Comparison of ENCODE assay signal across 25 cellular contexts in the genomic region with DNA sequence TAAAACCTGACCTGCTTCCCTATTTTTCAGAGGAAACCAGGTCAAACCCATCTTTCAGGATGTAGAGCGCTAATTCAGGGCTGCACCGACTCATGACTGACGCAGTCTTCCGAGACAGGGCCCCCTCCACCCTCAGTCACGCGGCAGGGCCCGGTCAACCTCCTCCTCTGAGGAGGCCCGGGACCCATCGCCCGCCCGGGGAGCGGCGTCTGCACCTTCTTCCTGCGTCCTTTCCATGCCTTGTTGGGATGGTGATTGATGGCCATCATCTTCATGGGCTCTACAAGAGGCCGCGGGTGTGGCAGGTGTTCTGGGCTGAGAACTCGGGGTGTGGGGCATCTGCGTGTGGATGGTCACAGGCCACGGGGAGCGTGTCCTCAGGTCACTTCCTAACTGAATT. TPM values are rescaled to one million over a fixed set of nuclear protein-coding genes. Genes with fewer than 3 reads are reported as not detected.
A peak's percentile ranks its signal among the peaks of the same experiment; 100 is the strongest.
DNase-seq lines count a peak whose midpoint lies in the region; ATAC-seq, FAIRE-seq and TF ChIP-seq lines count a peak whose summit lies in the region.
"Had no signal": no experiment of that assay in that cellular context is flagged by ENCODE, and none has a peak within 500 bp of the region (broad histone marks: within the 10 kb centered on the region; RNA-seq: fewer than 3 reads in every experiment).

No MANE protein-coding gene starts in this region.

- no peaks in the 10 kb centered on the region for H3K4me1 ChIP-seq in endodermal cell (ENCODE audit: control insufficient read depth, insufficient read depth, low read length)
- H3K4me1 ChIP-seq in HepG2 (ENCODE audit: insufficient read depth, low read length), result no peaks in the 10 kb centered on the region
- peaks cover 6% of the 10 kb centered on the region in 2 donors for H3K4me1 ChIP-seq in gastrocnemius medialis
- H3K4me1 ChIP-seq: BE2C had no signal

- ATAC-seq in HepG2, result no peak
- ATAC-seq in gastrocnemius medialis, result no peak
- ATAC-seq in HG02678 (IDR thresholded peaks at IDR 0.05; ENCODE audit: unreplicated experiment), result no peak
- ATAC-seq: GM12878 had no signal

- peak overlapping the region; percentile 21 for H3K27ac Mint-ChIP-seq in endodermal cell
- H3K27ac Mint-ChIP-seq: CD4-positive, CD25-positive, alpha-beta regulatory T cell; CD8-positive, alpha-beta memory T cell had no signal

- H3K4me1 Mint-ChIP-seq in endodermal cell, result no peaks in the 10 kb centered on the region
- H3K4me1 Mint-ChIP-seq: CD4-positive, CD25-positive, alpha-beta regulatory T cell; CD8-positive, alpha-beta memory T cell had no signal

- H3K4me2 ChIP-seq in HepG2 (ENCODE audit: low read depth, low read length), result no peak overlapping the region

- TF ChIP-seq EP300 in HepG2 (IDR thresholded peaks at IDR 0.05; ENCODE audit: low read depth in 2 of 2, low read length in 2 of 2) (no peak), HepG2 (CRISPR knock-in tag; IDR thresholded peaks at IDR 0.05; ENCODE audit: borderline replicate concordance) (no peak)

- BruUV-seq in HepG2 (replicated peaks; lab: Mats Ljungman, UMichigan), result no TSS peak

- DNase-seq in H7 (peak; percentile 56), endodermal cell (no peak), HepG2 (ENCODE audit: low spot score) (no peak), gastrocnemius medialis (no peak), hypothalamus (lab: John Stamatoyannopoulos, UW) (no peak), midbrain (lab: John Stamatoyannopoulos, UW) (no peak)
- DNase-seq: ACHN; BE2C; C1 segment of cervical spinal cord; CD4-positive, CD25-positive, alpha-beta regulatory T cell; CD8-positive, alpha-beta memory T cell; COR-L47; DMS 273 treated with DMSO at 0.1 percent for 48 hours; DMS53; DND-41; EL; GM23248; IMR-90 had no signal

- H3K27ac ChIP-seq in endodermal cell (ENCODE audit: low read depth, low read length) (no peak overlapping the region), HepG2 (ENCODE audit: extremely low read length, insufficient read depth, low read length) (no peak overlapping the region), gastrocnemius medialis (peak overlapping the region; percentile 50 to 78 (median 61))
- H3K27ac ChIP-seq: GM23248, HL-60 had no signal

- no peaks in the 10 kb centered on the region for H4K20me1 ChIP-seq in HepG2 (ENCODE audit: insufficient read depth, low read length)

- H3K27me3 ChIP-seq in H7 (ENCODE audit: control insufficient read depth, insufficient read depth, low read length) (no peaks in the 10 kb centered on the region), endodermal cell (ENCODE audit: control insufficient read depth, insufficient read depth, low read length, poor library complexity, severe bottlenecking) (no peaks in the 10 kb centered on the region), HepG2 (ENCODE audit: control insufficient read depth in 1 of 2, insufficient read depth in 2 of 2, low read length in 2 of 2) (no peaks in the 10 kb centered on the region), gastrocnemius medialis (no peaks in the 10 kb centered on the region)

- in situ Hi-C loops in HepG2 (cut with HindIII; ENCODE audit: extremely low pct_ligation_motif_present, low pct_unique_long_range_greater_than_20kb), result no loop called here
- in situ Hi-C loops in gastrocnemius medialis (cut with MboI; ENCODE audit: low sequenced_read_pairs in 4 of 4), result no loop called here

- no peak overlapping the region for H2AFZ ChIP-seq in HepG2 (ENCODE audit: low read length)
- H2AFZ ChIP-seq: GM23248 had no signal

- WGBS in endodermal cell (ENCODE audit: insufficient coverage in 1 of 2, insufficient read length in 1 of 2), 2 experiments, result 96 to 97% methylated on average over 5 to 20 of the region's 20 CpGs
- 98% methylated on average over 19 of the region's 20 CpGs for WGBS in HepG2 (ENCODE audit: low lambda C conversion rate)

- no peak for TF ChIP-seq POLR2A in HepG2 (IDR thresholded peaks at IDR 0.05; ENCODE audit: insufficient read depth in 1 of 2, low read depth in 2 of 2, low read length in 2 of 2)
- no peak for TF ChIP-seq POLR2A in gastrocnemius medialis (IDR thresholded peaks at IDR 0.05)

- FAIRE-seq in HepG2 (lab: Jason Lieb, UNC), result no peak
- FAIRE-seq: A204.1, GM12878, GM19239, H54, K562 had no signal

- H3K79me2 ChIP-seq in HepG2 (ENCODE audit: insufficient read depth, low read length), result no peaks in the 10 kb centered on the region

- POLR2A ChIA-PET in HepG2 (lab: Yijun Ruan, JAX), result no interaction called here

- H3K9me3 ChIP-seq in endodermal cell (ENCODE audit: control insufficient read depth, low read length), result no peaks in the 10 kb centered on the region
- no peaks in the 10 kb centered on the region for H3K9me3 ChIP-seq in HepG2 (ENCODE audit: low read length)
- no peaks in the 10 kb centered on the region for H3K9me3 ChIP-seq in gastrocnemius medialis
- H3K9me3 ChIP-seq: BE2C had no signal

- H3K27me3 Mint-ChIP-seq in endodermal cell (ENCODE audit: insufficient read depth), result no peaks in the 10 kb centered on the region

- CTCF ChIA-PET in HepG2 (lab: Yijun Ruan, JAX; ENCODE audit: low intra/inter-chr PET ratio, low total read pairs), result no interaction called here

- no peak for TF ChIP-seq RAD21 in HepG2 (CRISPR knock-in tag; IDR thresholded peaks at IDR 0.05)

- intact Hi-C loops in HepG2 (cut with micrococcal nuclease; ENCODE audit: unreplicated experiment) (no loop called here), gastrocnemius medialis (cut with DNase I; ENCODE audit: low total_unique reads) (no loop called here)

- H3K9ac ChIP-seq in endodermal cell (ENCODE audit: extremely low read depth, low read length, poor library complexity, severe bottlenecking) (no peak overlapping the region), HepG2 (ENCODE audit: insufficient read depth, low read depth, low read length) (no peak overlapping the region)
- H3K9ac ChIP-seq: GM23248 had no signal

- H3K4me3 Mint-ChIP-seq in endodermal cell, result no peak overlapping the region
- H3K4me3 Mint-ChIP-seq: CD4-positive, CD25-positive, alpha-beta regulatory T cell; CD8-positive, alpha-beta memory T cell had no signal

- no peak for TF ChIP-seq CTCF in endodermal cell (conservative IDR thresholded peaks at IDR 0.05)
- no peak for TF ChIP-seq CTCF in HepG2 (CRISPR knock-in tag; IDR thresholded peaks at IDR 0.05)
- no peak for TF ChIP-seq CTCF in gastrocnemius medialis (IDR thresholded peaks at IDR 0.05 in 4 of 5, conservative IDR thresholded peaks at IDR 0.05 in 1 of 5)

- H3K4me3 ChIP-seq in H7 (ENCODE audit: insufficient read depth, low read depth, low read length), result no peak overlapping the region
- no peak overlapping the region for H3K4me3 ChIP-seq in endodermal cell (ENCODE audit: low read length)
- no peak overlapping the region for H3K4me3 ChIP-seq in HepG2 (replicated peaks in 1 of 3; ENCODE audit: insufficient read depth in 1 of 3, low read depth in 2 of 3, low read length in 3 of 3)
- H3K4me3 ChIP-seq in gastrocnemius medialis, result no peak overlapping the region
- H3K4me3 ChIP-seq: GM12878, GM23248, K562 had no signal

- peaks cover 4% of the 10 kb centered on the region for H3K36me3 ChIP-seq in H7 (replicated peaks; ENCODE audit: control insufficient read depth, insufficient read depth, low read length)
- peaks cover 6% of the 10 kb centered on the region for H3K36me3 ChIP-seq in endodermal cell (ENCODE audit: control insufficient read depth, insufficient read depth, low read length)
- H3K36me3 ChIP-seq in HepG2 (replicated peaks in 1 of 2; ENCODE audit: control insufficient read depth in 1 of 2, insufficient read depth in 2 of 2, low read length in 2 of 2), result peaks cover 6 to 23% of the 10 kb centered on the region in 2 experiments; a peak in 4 of 5 replicates
- H3K36me3 ChIP-seq in gastrocnemius medialis, result peaks cover 0 to 3% of the 10 kb centered on the region in 2 donors
- H3K36me3 ChIP-seq: BE2C had no signal

- peaks cover 54% of the 10 kb centered on the region for H3K36me3 Mint-ChIP-seq in endodermal cell (ENCODE audit: low read depth)
- H3K36me3 Mint-ChIP-seq: CD4-positive, CD25-positive, alpha-beta regulatory T cell; CD8-positive, alpha-beta memory T cell had no signal

- H3K9me3 Mint-ChIP-seq in endodermal cell, result no peaks in the 10 kb centered on the region
- H3K9me3 Mint-ChIP-seq: CD4-positive, CD25-positive, alpha-beta regulatory T cell; CD8-positive, alpha-beta memory T cell had no signal

RNA-seq across cellular contexts. Expression of gene GRTP1, which starts 26.0 kb away (rescaled TPM):
- 36.5 and 55.9 TPM in 2 replicates for total RNA-seq in H7 (2014; rRNA removed; shearing (Covaris generic))
- total RNA-seq in endodermal cell (10 to 100 TPM; 31.4 to 35.1 TPM), HepG2 (2016; rRNA removed; fragmentation: Illumina TruSeq; extraction: Trizol) (30.3 and 30.8 TPM in 2 replicates), gastrocnemius medialis (1 to 10 TPM; 2.6 to 8.8 (median 6.0) TPM)
- polyA plus RNA-seq in endodermal cell (2013, experiment 1 of 2), result 7.6 TPM
- polyA plus RNA-seq in endodermal cell (2013, experiment 2 of 2), result 7.7 TPM
- 17.7 and 18.0 TPM in 2 replicates for total RNA-seq in HepG2 (2016; cell fraction: cytosol; rRNA removed; fragmentation: Illumina TruSeq; extraction: Trizol; ENCODE audit: low read depth)
- 26.5 and 33.7 TPM in 2 replicates for total RNA-seq in HepG2 (2016; cell fraction: insoluble cytoplasmic fraction; rRNA removed; fragmentation: Illumina TruSeq; extraction: Trizol)
- 27.8 and 29.0 TPM in 2 replicates for total RNA-seq in HepG2 (2016; cell fraction: membrane; rRNA removed; fragmentation: Illumina TruSeq; extraction: Trizol)
- total RNA-seq in HepG2 (2016; cell fraction: nucleus; rRNA removed; fragmentation: Illumina TruSeq; extraction: Trizol), result 23.1 and 27.9 TPM in 2 replicates
- polyA plus RNA-seq in HepG2 (2011; rRNA removed), result 40.5 and 40.6 TPM in 2 replicates
- 37.5 and 37.6 TPM in 2 replicates for polyA plus RNA-seq in HepG2 (2011; cell fraction: cytosol; rRNA removed)
- polyA plus RNA-seq in HepG2 (2011; cell fraction: nucleus; rRNA removed), result 59.1 and 60.0 TPM in 2 replicates
- polyA plus RNA-seq in HepG2 (2012), result 34.3 and 37.7 TPM in 2 replicates
- 20.4 and 24.5 TPM in 2 replicates for polyA plus RNA-seq in HepG2 (2016; cell fraction: cytosol; fragmentation: Illumina TruSeq; extraction: Trizol; ENCODE audit: low read depth)
- 35.9 and 37.1 TPM in 2 replicates for polyA plus RNA-seq in HepG2 (2016; cell fraction: insoluble cytoplasmic fraction; fragmentation: Illumina TruSeq; extraction: Trizol; ENCODE audit: low read depth)
- 24.9 and 27.8 TPM in 2 replicates for polyA plus RNA-seq in HepG2 (2016; cell fraction: membrane; fragmentation: Illumina TruSeq; extraction: Trizol; ENCODE audit: low read depth)
- 54.4 and 56.0 TPM in 2 replicates for polyA plus RNA-seq in HepG2 (2016; cell fraction: nucleus; fragmentation: Illumina TruSeq; extraction: Trizol; ENCODE audit: insufficient read depth, low read depth)
- polyA minus RNA-seq in HepG2 (2011; rRNA and poly(A)+ RNA removed; ENCODE audit: low replicate concordance), result 6.8 and 20.0 TPM in 2 replicates
- polyA minus RNA-seq in HepG2 (2011; cell fraction: cytosol; rRNA and poly(A)+ RNA removed), result 21.8 and 23.7 TPM in 2 replicates
- polyA minus RNA-seq in HepG2 (2011; cell fraction: nucleus; rRNA and poly(A)+ RNA removed), result 23.2 and 26.8 TPM in 2 replicates
- total RNA-seq: CD4-positive, CD25-positive, alpha-beta regulatory T cell; CD8-positive, alpha-beta memory T cell; GM23248 had no signal
- polyA plus RNA-seq: CD8-positive, alpha-beta memory T cell had no signal

RNA-seq across cellular contexts. Expression of gene LAMP1, which starts 40.9 kb away (rescaled TPM):
- 98.8 and 106 TPM in 2 replicates for total RNA-seq in H7 (2014; rRNA removed; shearing (Covaris generic))
- total RNA-seq in endodermal cell, result 100 to 1,000 TPM; 153 to 160 TPM
- 103 TPM for polyA plus RNA-seq in endodermal cell (2013, experiment 1 of 2)
- 95.8 TPM for polyA plus RNA-seq in endodermal cell (2013, experiment 2 of 2)
- total RNA-seq in HepG2 (2016; rRNA removed; fragmentation: Illumina TruSeq; extraction: Trizol), result 33.2 and 112 TPM in 2 replicates
- 10.9 and 12.4 TPM in 2 replicates for total RNA-seq in HepG2 (2016; cell fraction: cytosol; rRNA removed; fragmentation: Illumina TruSeq; extraction: Trizol; ENCODE audit: low read depth)
- total RNA-seq in HepG2 (2016; cell fraction: insoluble cytoplasmic fraction; rRNA removed; fragmentation: Illumina TruSeq; extraction: Trizol), result 28.0 and 117 TPM in 2 replicates
- total RNA-seq in HepG2 (2016; cell fraction: membrane; rRNA removed; fragmentation: Illumina TruSeq; extraction: Trizol), result 16.4 and 16.7 TPM in 2 replicates
- total RNA-seq in HepG2 (2016; cell fraction: nucleus; rRNA removed; fragmentation: Illumina TruSeq; extraction: Trizol), result 71.7 and 83.9 TPM in 2 replicates
- polyA plus RNA-seq in HepG2 (2011; rRNA removed), result 103 TPM in 2 replicates
- polyA plus RNA-seq in HepG2 (2011; cell fraction: cytosol; rRNA removed), result 54.8 and 61.5 TPM in 2 replicates
- polyA plus RNA-seq in HepG2 (2011; cell fraction: nucleus; rRNA removed), result 64.5 and 68.1 TPM in 2 replicates
- polyA plus RNA-seq in HepG2 (2012), result 94.8 and 95.4 TPM in 2 replicates
- polyA plus RNA-seq in HepG2 (2016; cell fraction: cytosol; fragmentation: Illumina TruSeq; extraction: Trizol; ENCODE audit: low read depth), result 8.2 and 8.9 TPM in 2 replicates
- polyA plus RNA-seq in HepG2 (2016; cell fraction: insoluble cytoplasmic fraction; fragmentation: Illumina TruSeq; extraction: Trizol; ENCODE audit: low read depth), result 42.2 and 53.5 TPM in 2 replicates
- 14.6 and 17.0 TPM in 2 replicates for polyA plus RNA-seq in HepG2 (2016; cell fraction: membrane; fragmentation: Illumina TruSeq; extraction: Trizol; ENCODE audit: low read depth)
- 165 and 182 TPM in 2 replicates for polyA plus RNA-seq in HepG2 (2016; cell fraction: nucleus; fragmentation: Illumina TruSeq; extraction: Trizol; ENCODE audit: insufficient read depth, low read depth)
- polyA minus RNA-seq in HepG2 (2011; rRNA and poly(A)+ RNA removed; ENCODE audit: low replicate concordance), result 78.2 and 92.0 TPM in 2 replicates
- 54.9 and 61.7 TPM in 2 replicates for polyA minus RNA-seq in HepG2 (2011; cell fraction: cytosol; rRNA and poly(A)+ RNA removed)
- polyA minus RNA-seq in HepG2 (2011; cell fraction: nucleus; rRNA and poly(A)+ RNA removed), result 25.2 and 25.9 TPM in 2 replicates
- total RNA-seq in gastrocnemius medialis, result 10 to 100 TPM; 36.4 to 80.9 (median 66.9) TPM

Comparison
In these comparisons a context has a peak if more than half of its experiments do, and no peak if none do; other contexts are left out.
1. H3K27ac ChIP-seq: peak in gastrocnemius medialis (4 of 4); none in endodermal cell (single experiment) and HepG2 (single experiment).